Comparison of ENCODE assay signal across 28 cellular contexts in the genomic region with DNA sequence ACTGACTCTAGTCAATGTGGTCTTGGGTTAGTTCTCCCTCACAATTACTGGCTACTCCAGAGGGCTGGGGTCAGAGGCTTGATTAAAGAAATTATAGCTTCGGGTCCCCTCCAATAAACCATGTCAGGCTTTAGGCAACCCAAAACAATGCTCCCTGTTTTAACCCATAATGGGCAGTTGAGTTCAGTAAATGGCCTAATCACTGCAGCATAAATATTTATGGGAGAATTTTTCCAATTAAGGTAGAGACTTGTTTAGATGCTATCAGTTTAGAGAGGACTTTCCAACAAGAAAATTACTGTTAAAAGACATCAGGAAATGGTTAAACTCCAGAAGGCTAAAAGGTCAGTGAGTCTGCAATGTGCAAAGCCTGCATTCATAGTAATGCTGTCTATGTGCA.
"Had no signal": no experiment of that assay in that cellular context is flagged by ENCODE, and none has a peak within 500 bp of the region (broad histone marks: within the 10 kb centered on the region; RNA-seq: fewer than 3 reads in every experiment).

No MANE protein-coding gene starts in this region.

- H3K4me3 Mint-ChIP-seq: naive thymus-derived CD8-positive, alpha-beta T cell; neural progenitor cell; stimulated activated naive B cell treated with anti-CD40 and anti-IgM and Interleukin-4, amounts not matched to agents 10 μg/mL and 1 μg/mL and 100 μg/mL, for 72 hours; stimulated activated naive CD8-positive, alpha-beta T cell treated with anti-CD3 and anti-CD28 coated beads, Interleukin-15, Interleukin-2, amounts not matched to agents 100 ng/mL and 50 ng/mL, for 24 hours had no signal

- FAIRE-seq: colon had no signal

- H3K36me3 Mint-ChIP-seq: naive thymus-derived CD8-positive, alpha-beta T cell; neural progenitor cell; stimulated activated naive B cell treated with anti-CD40 and anti-IgM and Interleukin-4, amounts not matched to agents 10 μg/mL and 1 μg/mL and 100 μg/mL, for 72 hours had no signal

- H3K27me3 Mint-ChIP-seq: naive thymus-derived CD8-positive, alpha-beta T cell; stimulated activated naive B cell treated with anti-CD40 and anti-IgM and Interleukin-4, amounts not matched to agents 10 μg/mL and 1 μg/mL and 100 μg/mL, for 72 hours; stimulated activated naive CD8-positive, alpha-beta T cell treated with anti-CD3 and anti-CD28 coated beads, Interleukin-15, Interleukin-2, amounts not matched to agents 100 ng/mL and 50 ng/mL, for 24 hours had no signal

- H3K27ac ChIP-seq: dorsolateral prefrontal cortex, epithelial cell of prostate, gastrocnemius medialis, heart left ventricle, hepatocyte, lower lobe of right lung, neural progenitor cell, prostate gland, skin epidermis, suprapubic skin, transverse colon, upper lobe of right lung, uterus had no signal

- H3K4me1 Mint-ChIP-seq: naive thymus-derived CD8-positive, alpha-beta T cell; stimulated activated naive B cell treated with anti-CD40 and anti-IgM and Interleukin-4, amounts not matched to agents 10 μg/mL and 1 μg/mL and 100 μg/mL, for 72 hours had no signal

- H2AFZ ChIP-seq: hepatocyte, neural progenitor cell had no signal

- H3K4me2 ChIP-seq: hepatocyte, neural progenitor cell had no signal

- H3K9ac ChIP-seq: neural progenitor cell had no signal

- H3K27ac Mint-ChIP-seq: naive thymus-derived CD8-positive, alpha-beta T cell; stimulated activated naive B cell treated with anti-CD40 and anti-IgM and Interleukin-4, amounts not matched to agents 10 μg/mL and 1 μg/mL and 100 μg/mL, for 72 hours; stimulated activated naive CD8-positive, alpha-beta T cell treated with anti-CD3 and anti-CD28 coated beads, Interleukin-15, Interleukin-2, amounts not matched to agents 100 ng/mL and 50 ng/mL, for 24 hours had no signal

- H3K27me3 ChIP-seq: gastrocnemius medialis, heart left ventricle, hepatocyte, neural progenitor cell, suprapubic skin, transverse colon, upper lobe of right lung, uterus had no signal

- DNase-seq: cerebellar nuclear complex; dorsolateral prefrontal cortex; effector CD4-positive, alpha-beta T cell; foreskin fibroblast; gastrocnemius medialis; heart left ventricle; kidney glomerular epithelial cell; left colon; left ventricle myocardium superior; lower lobe of right lung; midbrain; naive thymus-derived CD8-positive, alpha-beta T cell; right cardiac atrium; stimulated activated CD4-positive, alpha-beta T cell treated with anti-CD3 and anti-CD28 coated beads, Interleukin-15, amount 100 ng/mL, for 24 hours; stimulated activated CD4-positive, alpha-beta T cell treated with anti-CD3 and anti-CD28 coated beads, Interleukin-2, amount 100 ng/mL, for 48 hours; stimulated activated naive B cell treated with anti-CD40 and anti-IgM and Interleukin-4, amounts not matched to agents 10 μg/mL and 1 μg/mL and 100 μg/mL, for 72 hours; transverse colon; upper lobe of right lung; uterus had no signal

- H3K4me1 ChIP-seq: gastrocnemius medialis, lower lobe of right lung, prostate gland, suprapubic skin, transverse colon, upper lobe of right lung, uterus had no signal

- ATAC-seq: esophagus mucosa; gastrocnemius medialis; heart left ventricle; left colon; left ventricle myocardium superior; lower lobe of right lung; naive thymus-derived CD8-positive, alpha-beta T cell; right cardiac atrium; stimulated activated naive B cell treated with anti-CD40 and anti-IgM and Interleukin-4, amounts not matched to agents 10 μg/mL and 1 μg/mL and 100 μg/mL, for 72 hours; upper lobe of right lung had no signal

- H3K79me2 ChIP-seq: hepatocyte had no signal

- H3K36me3 ChIP-seq: gastrocnemius medialis, heart left ventricle, lower lobe of right lung, neural progenitor cell, prostate gland, suprapubic skin, transverse colon, upper lobe of right lung, uterus had no signal

- H3K9me3 ChIP-seq: gastrocnemius medialis, lower lobe of right lung, prostate gland, suprapubic skin, transverse colon, upper lobe of right lung, uterus had no signal

- H3K4me3 ChIP-seq: dorsolateral prefrontal cortex, gastrocnemius medialis, heart left ventricle, hepatocyte, lower lobe of right lung, neural progenitor cell, prostate gland, skin epidermis, suprapubic skin, transverse colon, upper lobe of right lung, uterus had no signal
